Comparison of ENCODE assay signal across 27 cellular contexts in genomic region chr22:39030705-39031104, GRCh38. TPM values are rescaled to one million over a fixed set of nuclear protein-coding genes. Genes with fewer than 3 reads are reported as not detected.
"Had no signal": no experiment of that assay in that cellular context is flagged by ENCODE, and none has a peak within 500 bp of the region (broad histone marks: within the 10 kb centered on the region; RNA-seq: fewer than 3 reads in every experiment).

No MANE protein-coding gene starts in this region.

- FAIRE-seq: frontal cortex, TTC549 had no signal

- H3K36me3 Mint-ChIP-seq: activated naive CD8-positive, alpha-beta T cell; natural killer cell had no signal

- H3K4me3 ChIP-seq: body of pancreas, colonic mucosa, dorsolateral prefrontal cortex, left lung, lung, right lobe of liver, stomach, tibial nerve had no signal

- H3K9me3 ChIP-seq: body of pancreas, colonic mucosa, left lung, neutrophil, right lobe of liver, stomach, tibial nerve had no signal

- H3K4me3 Mint-ChIP-seq: activated naive CD8-positive, alpha-beta T cell; natural killer cell had no signal

- H3K27me3 ChIP-seq: body of pancreas, colonic mucosa, dorsolateral prefrontal cortex, left lung, neutrophil, right lobe of liver, stomach, tibial nerve had no signal

- H3K27ac ChIP-seq: body of pancreas, colonic mucosa, dorsolateral prefrontal cortex, left lung, neutrophil, right lobe of liver, stomach, tibial nerve, VCaP had no signal

- H3K36me3 ChIP-seq: colonic mucosa, left lung, neutrophil, right lobe of liver had no signal

- ATAC-seq: activated CD4-positive, CD25-positive, alpha-beta regulatory T cell treated with anti-CD3 and anti-CD28 coated beads, Interleukin-2, amount 50 U/mL, for 24 hours; body of pancreas; left lung; natural killer cell; right lobe of liver had no signal

- H3K27me3 Mint-ChIP-seq: activated naive CD8-positive, alpha-beta T cell had no signal

- H3K4me1 ChIP-seq: body of pancreas, colonic mucosa, left lung, right lobe of liver, stomach, tibial nerve had no signal

- H3K9me3 Mint-ChIP-seq: natural killer cell had no signal

- H3K27ac Mint-ChIP-seq: activated naive CD8-positive, alpha-beta T cell had no signal

- DNase-seq: activated CD4-positive, alpha-beta T cell treated with anti-CD3 and anti-CD28 coated beads for 48 hours; activated CD4-positive, alpha-beta T cell treated with anti-CD3 and anti-CD28 coated beads, Interleukin-2, amount 50 U/mL, for 48 hours; activated CD8-positive, alpha-beta memory T cell treated with anti-CD3 and anti-CD28 coated beads, Interleukin-2, amount 50 U/mL, for 48 hours; activated effector memory CD4-positive, alpha-beta T cell treated with Interleukin-2 at 50 U/mL for 16 hours; activated naive CD4-positive, alpha-beta T cell treated with Interleukin-2 at 50 U/mL for 16 hours; aorta; body of pancreas; cerebellar nuclear complex; colonic mucosa; dorsolateral prefrontal cortex; effector memory CD4-positive, alpha-beta T cell; kidney glomerular epithelial cell; left lung; natural killer cell; right lobe of liver; stimulated activated CD4-positive, alpha-beta T cell treated with anti-CD3 and anti-CD28 coated beads, Interleukin-12 subunit alpha, Interleukin-12 subunit beta, amount 100 ng/mL, for 4 hours; stimulated activated CD4-positive, alpha-beta T cell treated with anti-CD3 and anti-CD28 coated beads, Interleukin-4, amount 100 ng/mL, for 1 hour; stomach had no signal

RNA-seq across cellular contexts. Expression of gene APOBEC3D, which starts 9.8 kb away (rescaled TPM):
- total RNA-seq: body of pancreas had no signal

RNA-seq across cellular contexts. Expression of gene APOBEC3C, which starts 16.6 kb away (rescaled TPM):
- total RNA-seq: frontal cortex had no signal

RNA-seq across cellular contexts. Expression of gene APOBEC3B, which starts 48.6 kb away (rescaled TPM):
- total RNA-seq: frontal cortex, temporal lobe had no signal
